In genomic region chr12:15494329-15495046, GRCh38 we compare ENCODE assay signal across 14 cellular contexts.
A peak's percentile ranks its signal among the peaks of the same experiment; 100 is the strongest.
DNase-seq lines count a peak whose midpoint lies in the region; ATAC-seq, FAIRE-seq and TF ChIP-seq lines count a peak whose summit lies in the region.
"Had no signal": no experiment of that assay in that cellular context is flagged by ENCODE, and none has a peak within 500 bp of the region (broad histone marks: within the 10 kb centered on the region; RNA-seq: fewer than 3 reads in every experiment).

No MANE protein-coding gene starts in this region.

- POLR2A ChIA-PET in activated CD8-positive, alpha-beta T cell treated with anti-CD3 and anti-CD28 coated beads for 36 hours (lab: Charles Lee): no interaction called here

- H3K9me3 ChIP-seq in small intestine (ENCODE audit: control insufficient read depth, low read depth): no peaks in the 10 kb centered on the region
- H3K9me3 ChIP-seq: SK-N-SH had no signal

- no peaks in the 10 kb centered on the region for H3K27me3 Mint-ChIP-seq in nephron progenitor cell (ENCODE audit: low read depth, poor library complexity)
- H3K27me3 Mint-ChIP-seq in activated CD8-positive, alpha-beta T cell treated with anti-CD3 and anti-CD28 coated beads for 36 hours: peaks cover 10% of the 10 kb centered on the region

- intact Hi-C loops in activated CD8-positive, alpha-beta T cell treated with anti-CD3 and anti-CD28 coated beads for 36 hours (cut with micrococcal nuclease): no loop called here

- DNase-seq in nephron progenitor cell (no peak), brain microvascular endothelial cell (no peak), Kasumi-1 (lab: John Stamatoyannopoulos, UW) (no peak), small intestine (no peak)
- DNase-seq in activated CD8-positive, alpha-beta T cell treated with anti-CD3 and anti-CD28 coated beads for 36 hours: no peak
- DNase-seq: activated CD4-positive, alpha-beta T cell treated with anti-CD3 and anti-CD28 coated beads for 36 hours; activated gamma-delta T cell; Calu3; KBM-7; SK-N-SH had no signal

- FAIRE-seq in small intestine (lab: Jason Lieb, UNC): no peak

- CTCF ChIA-PET in activated CD8-positive, alpha-beta T cell treated with anti-CD3 and anti-CD28 coated beads for 36 hours (lab: Charles Lee): interaction anchor here (1.2 to 1.5 kb wide), 2 partner anchors 9 to 90 kb away, joined by 3 to 5 read pairs; no protein-coding TSS in a partner anchor

- H3K27ac ChIP-seq in brain microvascular endothelial cell: no peak overlapping the region
- H3K27ac ChIP-seq in small intestine (ENCODE audit: low read depth in 1 of 2, low read length in 1 of 2): no peak overlapping the region

- peaks cover 14% of the 10 kb centered on the region for H3K9me3 Mint-ChIP-seq in nephron progenitor cell
- peaks cover 3% of the 10 kb centered on the region for H3K9me3 Mint-ChIP-seq in activated CD8-positive, alpha-beta T cell treated with anti-CD3 and anti-CD28 coated beads for 36 hours
- H3K9me3 Mint-ChIP-seq: central memory CD8-positive, alpha-beta T cell had no signal

- H3K4me1 Mint-ChIP-seq in nephron progenitor cell: peaks cover 43% of the 10 kb centered on the region
- H3K4me1 Mint-ChIP-seq in activated CD8-positive, alpha-beta T cell treated with anti-CD3 and anti-CD28 coated beads for 36 hours (ENCODE audit: low read depth): no peaks in the 10 kb centered on the region
- H3K4me1 Mint-ChIP-seq: activated CD4-positive, alpha-beta T cell treated with anti-CD3 and anti-CD28 coated beads for 36 hours; central memory CD8-positive, alpha-beta T cell had no signal

- no peak for TF ChIP-seq CTCF in nephron progenitor cell (IDR thresholded peaks at IDR 0.05)
- no peak for TF ChIP-seq CTCF in activated CD8-positive, alpha-beta T cell treated with anti-CD3 and anti-CD28 coated beads for 36 hours (IDR thresholded peaks at IDR 0.05)
- TF ChIP-seq CTCF in brain microvascular endothelial cell (IDR thresholded peaks at IDR 0.05; ENCODE audit: low read depth, low read length, missing control alignments): no peak

- H3K27ac Mint-ChIP-seq in nephron progenitor cell: peak overlapping the region; percentile 92
- H3K27ac Mint-ChIP-seq in activated CD8-positive, alpha-beta T cell treated with anti-CD3 and anti-CD28 coated beads for 36 hours: no peak overlapping the region
- H3K27ac Mint-ChIP-seq: activated CD4-positive, alpha-beta T cell treated with anti-CD3 and anti-CD28 coated beads for 36 hours had no signal

- H3K36me3 ChIP-seq in brain microvascular endothelial cell (replicated peaks) (no peaks in the 10 kb centered on the region), small intestine (ENCODE audit: control insufficient read depth in 2 of 2, insufficient read depth in 2 of 2, low read length in 2 of 2) (no peaks in the 10 kb centered on the region)

- H3K36me3 Mint-ChIP-seq in nephron progenitor cell (ENCODE audit: low read depth): peaks cover 4% of the 10 kb centered on the region
- no peaks in the 10 kb centered on the region for H3K36me3 Mint-ChIP-seq in activated CD8-positive, alpha-beta T cell treated with anti-CD3 and anti-CD28 coated beads for 36 hours (ENCODE audit: low read depth)

- H3K27me3 ChIP-seq in brain microvascular endothelial cell (replicated peaks) (no peaks in the 10 kb centered on the region), small intestine (ENCODE audit: control insufficient read depth in 2 of 2, insufficient read depth in 2 of 2, low read length in 2 of 2) (no peaks in the 10 kb centered on the region)

- H3K4me3 Mint-ChIP-seq in nephron progenitor cell: peak overlapping the region; percentile 32
- no peak overlapping the region for H3K4me3 Mint-ChIP-seq in activated CD8-positive, alpha-beta T cell treated with anti-CD3 and anti-CD28 coated beads for 36 hours
- H3K4me3 Mint-ChIP-seq: activated CD4-positive, alpha-beta T cell treated with anti-CD3 and anti-CD28 coated beads for 36 hours; central memory CD8-positive, alpha-beta T cell had no signal

- H3K4me1 ChIP-seq in small intestine (ENCODE audit: control insufficient read depth in 2 of 2, insufficient read depth in 1 of 2, low read depth in 1 of 2, low read length in 1 of 2): no peaks in the 10 kb centered on the region

- ATAC-seq in GM18858 (IDR thresholded peaks at IDR 0.05; ENCODE audit: unreplicated experiment) (peak; percentile 78), GM21447 (IDR thresholded peaks at IDR 0.05; ENCODE audit: unreplicated experiment) (peak; percentile 69), HG03378 (IDR thresholded peaks at IDR 0.05; ENCODE audit: unreplicated experiment) (peak; percentile 75)
- no peak for ATAC-seq in activated CD8-positive, alpha-beta T cell treated with anti-CD3 and anti-CD28 coated beads for 36 hours
- ATAC-seq: activated CD4-positive, alpha-beta T cell treated with anti-CD3 and anti-CD28 coated beads for 36 hours had no signal

- in situ Hi-C loops in brain microvascular endothelial cell (cut with HindIII; ENCODE audit: low pct_ligation_motif_present, low sequenced_read_pairs): no loop called here

- 43 to 67% (median 64%) methylated on average over 4 of the region's 4 CpGs for WGBS in small intestine, 3 donors

- H3K4me3 ChIP-seq in brain microvascular endothelial cell (ENCODE audit: low read depth, low read length) (no peak overlapping the region), small intestine (ENCODE audit: low read depth in 1 of 2, low read length in 2 of 2) (no peak overlapping the region)
